In the genomic region with DNA sequence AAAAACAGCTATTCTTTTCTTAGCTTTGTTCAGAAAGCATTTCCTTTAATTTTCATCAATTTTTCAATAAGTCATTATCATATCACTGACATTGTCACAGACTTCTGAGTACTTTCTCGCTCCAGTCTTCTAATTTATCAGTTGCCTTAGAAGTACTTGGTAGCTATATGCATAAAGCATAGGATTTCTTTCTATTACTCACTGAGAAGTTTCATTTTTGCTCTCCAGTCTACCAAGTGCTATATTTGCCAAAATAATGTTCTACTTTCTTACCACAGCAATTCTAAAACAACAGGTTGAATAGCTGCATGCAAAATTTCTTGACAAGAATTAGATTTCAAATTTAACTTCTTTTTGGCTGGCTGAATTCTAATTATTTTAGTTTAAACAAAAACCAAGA, we compare ENCODE assay signal across 16 cellular contexts.
A peak's percentile ranks its signal among the peaks of the same experiment; 100 is the strongest.
DNase-seq lines count a peak whose midpoint lies in the region; ATAC-seq lines count a peak whose summit lies in the region.
"Had no signal": no experiment of that assay in that cellular context is flagged by ENCODE, and none has a peak within 500 bp of the region (broad histone marks: within the 10 kb centered on the region; RNA-seq: fewer than 3 reads in every experiment).

No MANE protein-coding gene starts in this region.

- no peak for DNase-seq in middle frontal gyrus (ENCODE audit: extremely low spot score, low spot score)
- DNase-seq in activated T-cell treated with anti-CD3 and anti-CD28 coated beads, Interleukin-2, amount 50 U/mL, for 48 hours: no peak
- DNase-seq in COR-L47 (lab: John Stamatoyannopoulos, UW): no peak
- no peak for DNase-seq in NCI-H2227 treated with DMSO at 0.1 percent for 48 hours (lab: John Stamatoyannopoulos, UW)
- DNase-seq: activated CD4-positive, alpha-beta memory T cell treated with anti-CD3 and anti-CD28 coated beads, Interleukin-2, amount 10 ng/mL, durations not matched to agents 7 days and 5 days; activated naive CD4-positive, alpha-beta T cell treated with anti-CD3 and anti-CD28 coated beads, Interleukin-2, amount 10 ng/mL, durations not matched to agents 7 days and 5 days; NCI-H2029 treated with DMSO at 0.1 percent for 48 hours; T-helper 1 cell had no signal

- ATAC-seq in GM18519 (IDR thresholded peaks at IDR 0.05; ENCODE audit: low FRiP score, unreplicated experiment) (peak; percentile 93), GM21367 (IDR thresholded peaks at IDR 0.05; ENCODE audit: unreplicated experiment) (peak; percentile 79), HG02885 (IDR thresholded peaks at IDR 0.05; ENCODE audit: poor library complexity, unreplicated experiment) (peak; percentile 82), HG03520 (IDR thresholded peaks at IDR 0.05; ENCODE audit: unreplicated experiment) (peak; percentile 79)
- ATAC-seq: esophagus mucosa; K562; Panc1; stimulated activated effector memory CD8-positive, alpha-beta T cell treated with anti-CD3 and anti-CD28 coated beads, Interleukin-12 subunit alpha, Interleukin-12 subunit beta, amount 100 ng/mL, for 72 hours had no signal
